In genomic region chr16:80903616-80904015, GRCh38 we compare ENCODE assay signal across 23 cellular contexts.
"Had no signal": no experiment of that assay in that cellular context is flagged by ENCODE, and none has a peak within 500 bp of the region (broad histone marks: within the 10 kb centered on the region; RNA-seq: fewer than 3 reads in every experiment).

No MANE protein-coding gene starts in this region.

- H3K4me3 ChIP-seq: colonic mucosa, esophagus muscularis mucosa, gastroesophageal sphincter, heart left ventricle, hepatocyte, left lung, lower lobe of right lung, mucosa of descending colon had no signal

- H3K9me3 Mint-ChIP-seq: dendritic cell treated with granulocyte-macrophage colony-stimulating factor and Interleukin-4, amounts not matched to agents 40 ng/mL and 50 ng/mL, for 4 days; effector memory CD8-positive, alpha-beta T cell; mesothelial cell of epicardium; naive B cell had no signal

- H3K4me1 ChIP-seq: colonic mucosa, foreskin keratinocyte, left lung, lower lobe of right lung had no signal

- ATAC-seq: effector memory CD8-positive, alpha-beta T cell; foreskin keratinocyte; gastroesophageal sphincter; heart left ventricle; left cardiac atrium; left lung; left ventricle myocardium superior; lower lobe of right lung; mucosa of descending colon had no signal

- H3K36me3 Mint-ChIP-seq: mesothelial cell of epicardium, naive B cell had no signal

- H3K4me3 Mint-ChIP-seq: dendritic cell treated with granulocyte-macrophage colony-stimulating factor and Interleukin-4, amounts not matched to agents 40 ng/mL and 50 ng/mL, for 4 days; effector memory CD8-positive, alpha-beta T cell; mesothelial cell of epicardium; naive B cell had no signal

- DNase-seq: colonic mucosa; cortex of kidney; effector CD8-positive, alpha-beta T cell; effector memory CD8-positive, alpha-beta T cell; foreskin keratinocyte; heart left ventricle; hypothalamus; left cardiac atrium; left lung; left ventricle myocardium superior; lower lobe of right lung; mesenchymal stem cell; mucosa of descending colon; naive B cell had no signal

- FAIRE-seq: endothelial cell of umbilical vein, frontal cortex, islet of Langerhans, keratinocyte had no signal

- H3K27ac ChIP-seq: colonic mucosa, esophagus muscularis mucosa, foreskin keratinocyte, gastroesophageal sphincter, heart left ventricle, hepatocyte, left lung, lower lobe of right lung had no signal

- H3K36me3 ChIP-seq: colonic mucosa, esophagus muscularis mucosa, gastroesophageal sphincter, heart left ventricle, left lung, lower lobe of right lung had no signal

- H3K9me3 ChIP-seq: colonic mucosa, esophagus muscularis mucosa, gastroesophageal sphincter, heart left ventricle, left lung, lower lobe of right lung, mucosa of descending colon had no signal

- H3K27me3 Mint-ChIP-seq: dendritic cell treated with granulocyte-macrophage colony-stimulating factor and Interleukin-4, amounts not matched to agents 40 ng/mL and 50 ng/mL, for 4 days had no signal

- H2AFZ ChIP-seq: hepatocyte had no signal

- H3K4me2 ChIP-seq: hepatocyte had no signal

- H3K27me3 ChIP-seq: colonic mucosa, esophagus muscularis mucosa, foreskin keratinocyte, gastroesophageal sphincter, heart left ventricle, hepatocyte, left lung had no signal

- H3K79me2 ChIP-seq: hepatocyte had no signal

- H3K4me1 Mint-ChIP-seq: naive B cell had no signal

- H3K27ac Mint-ChIP-seq: dendritic cell treated with granulocyte-macrophage colony-stimulating factor and Interleukin-4, amounts not matched to agents 40 ng/mL and 50 ng/mL, for 4 days; effector memory CD8-positive, alpha-beta T cell; mesothelial cell of epicardium; naive B cell had no signal
